ENCODE assay signal across 1 cellular context in the genomic region with DNA sequence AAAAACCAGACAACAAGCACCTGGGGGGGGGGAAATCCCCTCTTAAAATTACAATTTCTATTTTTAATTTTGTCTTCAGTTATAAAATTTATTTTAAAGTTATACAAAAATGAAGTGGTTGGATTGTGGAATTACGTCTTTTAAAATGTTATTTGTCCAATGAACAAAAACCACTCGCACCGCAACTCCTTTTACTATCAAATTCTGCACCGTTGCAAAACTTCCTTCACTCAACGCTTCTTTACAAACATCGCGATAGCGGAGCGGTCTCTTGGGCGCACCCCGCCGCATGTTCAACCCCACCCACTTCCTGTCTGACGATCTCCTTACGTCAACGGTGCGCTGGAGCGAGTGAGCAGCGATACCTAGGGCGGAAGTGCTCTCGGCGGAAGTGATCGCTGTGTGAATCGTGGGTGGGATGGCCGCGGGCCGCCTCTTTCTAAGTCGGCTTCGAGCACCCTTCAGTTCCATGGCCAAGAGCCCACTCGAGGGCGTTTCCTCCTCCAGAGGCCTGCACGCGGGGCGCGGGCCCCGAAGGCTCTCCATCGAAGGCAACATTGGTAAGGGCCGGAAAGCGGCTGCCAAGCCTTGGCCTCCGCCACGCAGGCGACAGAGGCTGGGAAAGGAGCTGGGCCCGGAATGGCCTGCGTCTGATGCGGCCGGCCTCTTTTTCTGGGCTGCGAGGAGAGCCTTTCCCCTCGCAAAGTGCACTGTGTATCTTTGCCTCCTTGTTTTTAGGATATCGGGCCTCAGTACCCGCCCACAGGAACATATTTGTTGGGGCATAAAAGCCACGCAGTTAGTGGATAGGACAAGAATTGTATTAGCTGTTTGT.
TF ChIP-seq lines count a peak whose summit lies in the region.

A gene (plus strand): TSS at position 388 of the 835 bp plus-strand sequence. CDS start 31 bp downstream, at position 419.

TF ChIP-seq in WTC11, 78 proteins besides CTCF, POLR2A, EP300 and RAD21 (continued from another document):
- peak; percentile 21; the same call in 1 of the 2 replicates for TF ChIP-seq TEAD1 (CRISPR knock-in tag; IDR thresholded peaks at IDR 0.05)
- TF ChIP-seq, protein P1, sequence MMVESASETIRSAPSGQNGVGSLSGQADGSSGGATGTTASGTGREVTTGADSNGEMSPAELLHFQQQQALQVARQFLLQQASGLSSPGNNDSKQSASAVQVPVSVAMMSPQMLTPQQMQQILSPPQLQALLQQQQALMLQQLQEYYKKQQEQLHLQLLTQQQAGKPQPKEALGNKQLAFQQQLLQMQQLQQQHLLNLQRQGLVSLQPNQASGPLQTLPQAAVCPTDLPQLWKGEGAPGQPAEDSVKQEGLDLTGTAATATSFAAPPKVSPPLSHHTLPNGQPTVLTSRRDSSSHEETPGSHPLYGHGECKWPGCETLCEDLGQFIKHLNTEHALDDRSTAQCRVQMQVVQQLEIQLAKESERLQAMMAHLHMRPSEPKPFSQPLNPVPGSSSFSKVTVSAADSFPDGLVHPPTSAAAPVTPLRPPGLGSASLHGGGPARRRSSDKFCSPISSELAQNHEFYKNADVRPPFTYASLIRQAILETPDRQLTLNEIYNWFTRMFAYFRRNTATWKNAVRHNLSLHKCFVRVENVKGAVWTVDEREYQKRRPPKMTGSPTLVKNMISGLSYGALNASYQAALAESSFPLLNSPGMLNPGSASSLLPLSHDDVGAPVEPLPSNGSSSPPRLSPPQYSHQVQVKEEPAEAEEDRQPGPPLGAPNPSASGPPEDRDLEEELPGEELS (CRISPR knock-in tag; IDR thresholded peaks at IDR 0.05) = 0 out of 2 replicates have a peak, but pooled peaks have one; percentile 60
- peak; percentile 58; the same call in 1 of the 2 replicates for TF ChIP-seq TEAD4 (CRISPR knock-in tag; IDR thresholded peaks at IDR 0.05)
- TF ChIP-seq, protein P2, sequence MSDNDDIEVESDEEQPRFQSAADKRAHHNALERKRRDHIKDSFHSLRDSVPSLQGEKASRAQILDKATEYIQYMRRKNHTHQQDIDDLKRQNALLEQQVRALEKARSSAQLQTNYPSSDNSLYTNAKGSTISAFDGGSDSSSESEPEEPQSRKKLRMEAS (CRISPR knock-in tag; IDR thresholded peaks at IDR 0.05) = peak; percentile 86
- 0 out of 2 replicates have a peak, but pooled peaks have one; percentile 7 for TF ChIP-seq HMGA2 (CRISPR knock-in tag; IDR thresholded peaks at IDR 0.05)
- TF ChIP-seq MXD4 (CRISPR knock-in tag; IDR thresholded peaks at IDR 0.05; ENCODE audit: borderline replicate concordance) = no peak
- TF ChIP-seq GTF2I (CRISPR knock-in tag; conservative IDR thresholded peaks at IDR 0.05) = no peak
- TF ChIP-seq, protein P3, sequence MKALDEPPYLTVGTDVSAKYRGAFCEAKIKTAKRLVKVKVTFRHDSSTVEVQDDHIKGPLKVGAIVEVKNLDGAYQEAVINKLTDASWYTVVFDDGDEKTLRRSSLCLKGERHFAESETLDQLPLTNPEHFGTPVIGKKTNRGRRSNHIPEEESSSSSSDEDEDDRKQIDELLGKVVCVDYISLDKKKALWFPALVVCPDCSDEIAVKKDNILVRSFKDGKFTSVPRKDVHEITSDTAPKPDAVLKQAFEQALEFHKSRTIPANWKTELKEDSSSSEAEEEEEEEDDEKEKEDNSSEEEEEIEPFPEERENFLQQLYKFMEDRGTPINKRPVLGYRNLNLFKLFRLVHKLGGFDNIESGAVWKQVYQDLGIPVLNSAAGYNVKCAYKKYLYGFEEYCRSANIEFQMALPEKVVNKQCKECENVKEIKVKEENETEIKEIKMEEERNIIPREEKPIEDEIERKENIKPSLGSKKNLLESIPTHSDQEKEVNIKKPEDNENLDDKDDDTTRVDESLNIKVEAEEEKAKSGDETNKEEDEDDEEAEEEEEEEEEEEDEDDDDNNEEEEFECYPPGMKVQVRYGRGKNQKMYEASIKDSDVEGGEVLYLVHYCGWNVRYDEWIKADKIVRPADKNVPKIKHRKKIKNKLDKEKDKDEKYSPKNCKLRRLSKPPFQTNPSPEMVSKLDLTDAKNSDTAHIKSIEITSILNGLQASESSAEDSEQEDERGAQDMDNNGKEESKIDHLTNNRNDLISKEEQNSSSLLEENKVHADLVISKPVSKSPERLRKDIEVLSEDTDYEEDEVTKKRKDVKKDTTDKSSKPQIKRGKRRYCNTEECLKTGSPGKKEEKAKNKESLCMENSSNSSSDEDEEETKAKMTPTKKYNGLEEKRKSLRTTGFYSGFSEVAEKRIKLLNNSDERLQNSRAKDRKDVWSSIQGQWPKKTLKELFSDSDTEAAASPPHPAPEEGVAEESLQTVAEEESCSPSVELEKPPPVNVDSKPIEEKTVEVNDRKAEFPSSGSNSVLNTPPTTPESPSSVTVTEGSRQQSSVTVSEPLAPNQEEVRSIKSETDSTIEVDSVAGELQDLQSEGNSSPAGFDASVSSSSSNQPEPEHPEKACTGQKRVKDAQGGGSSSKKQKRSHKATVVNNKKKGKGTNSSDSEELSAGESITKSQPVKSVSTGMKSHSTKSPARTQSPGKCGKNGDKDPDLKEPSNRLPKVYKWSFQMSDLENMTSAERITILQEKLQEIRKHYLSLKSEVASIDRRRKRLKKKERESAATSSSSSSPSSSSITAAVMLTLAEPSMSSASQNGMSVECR (CRISPR knock-in tag; IDR thresholded peaks at IDR 0.05; ENCODE audit: borderline replicate concordance) = peak; percentile 94
- TF ChIP-seq ZNF396 (CRISPR knock-in tag; IDR thresholded peaks at IDR 0.05; ENCODE audit: borderline replicate concordance) = no peak
- TF ChIP-seq GABPB1 (CRISPR knock-in tag; IDR thresholded peaks at IDR 0.05) = peak; percentile 84
- TF ChIP-seq, protein P4, sequence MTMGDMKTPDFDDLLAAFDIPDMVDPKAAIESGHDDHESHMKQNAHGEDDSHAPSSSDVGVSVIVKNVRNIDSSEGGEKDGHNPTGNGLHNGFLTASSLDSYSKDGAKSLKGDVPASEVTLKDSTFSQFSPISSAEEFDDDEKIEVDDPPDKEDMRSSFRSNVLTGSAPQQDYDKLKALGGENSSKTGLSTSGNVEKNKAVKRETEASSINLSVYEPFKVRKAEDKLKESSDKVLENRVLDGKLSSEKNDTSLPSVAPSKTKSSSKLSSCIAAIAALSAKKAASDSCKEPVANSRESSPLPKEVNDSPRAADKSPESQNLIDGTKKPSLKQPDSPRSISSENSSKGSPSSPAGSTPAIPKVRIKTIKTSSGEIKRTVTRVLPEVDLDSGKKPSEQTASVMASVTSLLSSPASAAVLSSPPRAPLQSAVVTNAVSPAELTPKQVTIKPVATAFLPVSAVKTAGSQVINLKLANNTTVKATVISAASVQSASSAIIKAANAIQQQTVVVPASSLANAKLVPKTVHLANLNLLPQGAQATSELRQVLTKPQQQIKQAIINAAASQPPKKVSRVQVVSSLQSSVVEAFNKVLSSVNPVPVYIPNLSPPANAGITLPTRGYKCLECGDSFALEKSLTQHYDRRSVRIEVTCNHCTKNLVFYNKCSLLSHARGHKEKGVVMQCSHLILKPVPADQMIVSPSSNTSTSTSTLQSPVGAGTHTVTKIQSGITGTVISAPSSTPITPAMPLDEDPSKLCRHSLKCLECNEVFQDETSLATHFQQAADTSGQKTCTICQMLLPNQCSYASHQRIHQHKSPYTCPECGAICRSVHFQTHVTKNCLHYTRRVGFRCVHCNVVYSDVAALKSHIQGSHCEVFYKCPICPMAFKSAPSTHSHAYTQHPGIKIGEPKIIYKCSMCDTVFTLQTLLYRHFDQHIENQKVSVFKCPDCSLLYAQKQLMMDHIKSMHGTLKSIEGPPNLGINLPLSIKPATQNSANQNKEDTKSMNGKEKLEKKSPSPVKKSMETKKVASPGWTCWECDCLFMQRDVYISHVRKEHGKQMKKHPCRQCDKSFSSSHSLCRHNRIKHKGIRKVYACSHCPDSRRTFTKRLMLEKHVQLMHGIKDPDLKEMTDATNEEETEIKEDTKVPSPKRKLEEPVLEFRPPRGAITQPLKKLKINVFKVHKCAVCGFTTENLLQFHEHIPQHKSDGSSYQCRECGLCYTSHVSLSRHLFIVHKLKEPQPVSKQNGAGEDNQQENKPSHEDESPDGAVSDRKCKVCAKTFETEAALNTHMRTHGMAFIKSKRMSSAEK (CRISPR knock-in tag; IDR thresholded peaks at IDR 0.05; ENCODE audit: borderline replicate concordance) = peak; percentile 81; the same call in 1 of the 2 replicates
- TF ChIP-seq, protein P5, sequence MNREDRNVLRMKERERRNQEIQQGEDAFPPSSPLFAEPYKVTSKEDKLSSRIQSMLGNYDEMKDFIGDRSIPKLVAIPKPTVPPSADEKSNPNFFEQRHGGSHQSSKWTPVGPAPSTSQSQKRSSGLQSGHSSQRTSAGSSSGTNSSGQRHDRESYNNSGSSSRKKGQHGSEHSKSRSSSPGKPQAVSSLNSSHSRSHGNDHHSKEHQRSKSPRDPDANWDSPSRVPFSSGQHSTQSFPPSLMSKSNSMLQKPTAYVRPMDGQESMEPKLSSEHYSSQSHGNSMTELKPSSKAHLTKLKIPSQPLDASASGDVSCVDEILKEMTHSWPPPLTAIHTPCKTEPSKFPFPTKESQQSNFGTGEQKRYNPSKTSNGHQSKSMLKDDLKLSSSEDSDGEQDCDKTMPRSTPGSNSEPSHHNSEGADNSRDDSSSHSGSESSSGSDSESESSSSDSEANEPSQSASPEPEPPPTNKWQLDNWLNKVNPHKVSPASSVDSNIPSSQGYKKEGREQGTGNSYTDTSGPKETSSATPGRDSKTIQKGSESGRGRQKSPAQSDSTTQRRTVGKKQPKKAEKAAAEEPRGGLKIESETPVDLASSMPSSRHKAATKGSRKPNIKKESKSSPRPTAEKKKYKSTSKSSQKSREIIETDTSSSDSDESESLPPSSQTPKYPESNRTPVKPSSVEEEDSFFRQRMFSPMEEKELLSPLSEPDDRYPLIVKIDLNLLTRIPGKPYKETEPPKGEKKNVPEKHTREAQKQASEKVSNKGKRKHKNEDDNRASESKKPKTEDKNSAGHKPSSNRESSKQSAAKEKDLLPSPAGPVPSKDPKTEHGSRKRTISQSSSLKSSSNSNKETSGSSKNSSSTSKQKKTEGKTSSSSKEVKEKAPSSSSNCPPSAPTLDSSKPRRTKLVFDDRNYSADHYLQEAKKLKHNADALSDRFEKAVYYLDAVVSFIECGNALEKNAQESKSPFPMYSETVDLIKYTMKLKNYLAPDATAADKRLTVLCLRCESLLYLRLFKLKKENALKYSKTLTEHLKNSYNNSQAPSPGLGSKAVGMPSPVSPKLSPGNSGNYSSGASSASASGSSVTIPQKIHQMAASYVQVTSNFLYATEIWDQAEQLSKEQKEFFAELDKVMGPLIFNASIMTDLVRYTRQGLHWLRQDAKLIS (CRISPR knock-in tag; IDR thresholded peaks at IDR 0.05; ENCODE audit: borderline replicate concordance) = no peak
- peak; percentile 53; the same call in 1 of the 2 replicates for TF ChIP-seq SMAD3 (CRISPR knock-in tag; IDR thresholded peaks at IDR 0.05; ENCODE audit: borderline replicate concordance)
- TF ChIP-seq, protein P6, sequence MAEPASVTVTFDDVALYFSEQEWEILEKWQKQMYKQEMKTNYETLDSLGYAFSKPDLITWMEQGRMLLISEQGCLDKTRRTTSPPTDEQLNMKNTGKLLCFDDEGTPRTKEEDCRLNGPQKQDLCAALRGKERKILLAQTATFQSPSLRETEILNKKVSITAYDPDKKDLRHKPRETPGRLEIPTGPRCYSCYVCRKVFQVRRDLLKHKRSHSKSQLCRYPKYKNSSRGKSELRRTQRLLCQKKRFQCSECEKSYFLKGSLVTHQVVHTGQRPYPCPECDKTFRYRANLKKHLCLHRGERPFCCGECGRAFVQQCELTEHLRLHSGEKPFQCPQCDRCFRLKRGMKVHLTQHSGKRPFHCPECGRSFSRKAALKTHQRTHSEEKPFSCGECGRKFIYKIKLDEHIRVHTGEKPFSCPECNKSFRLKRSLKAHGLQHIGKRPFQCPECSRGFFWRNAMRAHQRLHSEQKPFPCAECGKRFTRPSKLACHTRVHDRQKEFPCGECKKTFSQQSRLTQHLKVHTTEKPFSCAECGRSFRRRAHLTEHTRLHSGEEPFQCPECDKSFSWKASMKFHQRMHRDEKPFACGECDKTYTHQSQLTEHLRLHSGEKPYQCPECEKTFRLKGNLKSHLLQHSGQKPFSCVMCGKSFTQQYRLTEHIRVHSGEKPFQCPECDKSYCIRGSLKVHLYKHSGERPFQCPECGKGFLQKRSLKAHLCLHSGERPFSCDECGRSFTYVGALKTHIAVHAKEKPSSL (CRISPR knock-in tag; conservative IDR thresholded peaks at IDR 0.05) = no peak
- peak; percentile 69; the same call in 1 of the 2 replicates for TF ChIP-seq TP53 (CRISPR knock-in tag; IDR thresholded peaks at IDR 0.05)
- TF ChIP-seq, protein P7, sequence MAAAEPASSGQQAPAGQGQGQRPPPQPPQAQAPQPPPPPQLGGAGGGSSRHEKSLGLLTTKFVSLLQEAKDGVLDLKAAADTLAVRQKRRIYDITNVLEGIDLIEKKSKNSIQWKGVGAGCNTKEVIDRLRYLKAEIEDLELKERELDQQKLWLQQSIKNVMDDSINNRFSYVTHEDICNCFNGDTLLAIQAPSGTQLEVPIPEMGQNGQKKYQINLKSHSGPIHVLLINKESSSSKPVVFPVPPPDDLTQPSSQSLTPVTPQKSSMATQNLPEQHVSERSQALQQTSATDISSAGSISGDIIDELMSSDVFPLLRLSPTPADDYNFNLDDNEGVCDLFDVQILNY (CRISPR knock-in tag; IDR thresholded peaks at IDR 0.05) = no peak
- peak; percentile 44; the same call in 1 of the 2 replicates for TF ChIP-seq NR1H2 (CRISPR knock-in tag; IDR thresholded peaks at IDR 0.05)
- TF ChIP-seq EMX1 (CRISPR knock-in tag; IDR thresholded peaks at IDR 0.05) = no peak
- peak; percentile 85; the same call in 1 of the 2 replicates for TF ChIP-seq ZNF232 (CRISPR knock-in tag; IDR thresholded peaks at IDR 0.05)
- no peak for TF ChIP-seq SMAD4 (CRISPR knock-in tag; IDR thresholded peaks at IDR 0.05)
- no peak for TF ChIP-seq PRRX2 (CRISPR knock-in tag; IDR thresholded peaks at IDR 0.05)
- TF ChIP-seq CREM (CRISPR knock-in tag; IDR thresholded peaks at IDR 0.05) = peak; percentile 27; the same call in 1 of the 2 replicates
- TF ChIP-seq CBFB (CRISPR knock-in tag; IDR thresholded peaks at IDR 0.05; ENCODE audit: low read depth) = 0 out of 2 replicates have a peak, but pooled peaks have one; percentile 36
- no peak for TF ChIP-seq RORB (CRISPR knock-in tag; IDR thresholded peaks at IDR 0.05)
- no peak for TF ChIP-seq ZNF121 (CRISPR knock-in tag; IDR thresholded peaks at IDR 0.05)
- peak; percentile 53; the same call in 1 of the 2 replicates for TF ChIP-seq JUN (CRISPR knock-in tag; IDR thresholded peaks at IDR 0.05)
- peak; percentile 43; the same call in 1 of the 2 replicates for TF ChIP-seq ZNF317 (CRISPR knock-in tag; IDR thresholded peaks at IDR 0.05; ENCODE audit: borderline replicate concordance, low read depth)
- TF ChIP-seq FOXP1 (CRISPR knock-in tag; IDR thresholded peaks at IDR 0.05; ENCODE audit: borderline replicate concordance) = peak; percentile 79; the same call in 1 of the 2 replicates
